Comparison of ENCODE assay signal across 10 cellular contexts in the genomic region with DNA sequence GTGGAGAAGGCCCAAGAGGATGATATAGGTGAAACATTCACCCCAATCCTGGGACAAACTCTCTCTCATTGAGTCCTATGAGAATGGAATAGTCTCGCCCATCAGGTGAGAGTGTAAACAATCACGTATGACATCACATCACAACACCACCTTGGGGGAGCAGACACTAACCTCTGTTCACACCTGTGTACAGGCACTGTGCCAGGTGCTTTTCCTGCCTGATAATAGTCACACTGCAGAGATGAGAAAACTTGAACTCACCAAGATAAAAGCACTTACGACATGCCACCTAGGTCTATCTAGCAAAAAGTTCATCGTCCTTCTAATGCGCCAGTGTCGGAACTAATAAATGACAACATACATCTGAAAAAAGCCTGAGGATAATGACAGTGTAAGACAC.
DNase-seq lines count a peak whose midpoint lies in the region; ATAC-seq, FAIRE-seq and TF ChIP-seq lines count a peak whose summit lies in the region.
"Had no signal": no experiment of that assay in that cellular context is flagged by ENCODE, and none has a peak within 500 bp of the region (broad histone marks: within the 10 kb centered on the region; RNA-seq: fewer than 3 reads in every experiment).

No MANE protein-coding gene starts in this region.

- TF ChIP-seq POLR2A in GM12892 (IDR thresholded peaks at IDR 0.05; ENCODE audit: low read depth, low read length) = peak; percentile 44; the same call in 1 of the 2 replicates

- H3K9me3 Mint-ChIP-seq in activated naive CD8-positive, alpha-beta T cell treated with anti-CD3 and anti-CD28 coated beads for 36 hours = peaks cover 1% of the 10 kb centered on the region

- no peak for DNase-seq in GM12892 (ENCODE audit: insufficient read length)
- DNase-seq in SJSA1 (ENCODE audit: low read depth in 1 of 2, low spot score in 2 of 2) = no peak
- no peak for DNase-seq in activated naive CD8-positive, alpha-beta T cell treated with anti-CD3 and anti-CD28 coated beads for 36 hours
- DNase-seq in osteoblast (ENCODE audit: insufficient read length, low spot score, missing footprints) = no peak
- no peak for DNase-seq in aorta
- no peak for DNase-seq in NCI-H446 (lab: John Stamatoyannopoulos, UW)
- DNase-seq in HAP-1 (ENCODE audit: low spot score in 2 of 2) = no peak
- DNase-seq: GF-D8, SIG-M5 had no signal

- no peaks in the 10 kb centered on the region for H3K9me3 ChIP-seq in SJSA1 (replicated peaks)
- H3K9me3 ChIP-seq in osteoblast (ENCODE audit: low read depth, low read length) = no peaks in the 10 kb centered on the region
- no peaks in the 10 kb centered on the region for H3K9me3 ChIP-seq in aorta (ENCODE audit: control insufficient read depth, low read length)
- no peaks in the 10 kb centered on the region for H3K9me3 ChIP-seq in HAP-1

- H3K4me2 ChIP-seq in osteoblast (ENCODE audit: insufficient read depth, low read length) = no peak overlapping the region

- H3K27ac ChIP-seq in SJSA1 (peak overlapping the region; percentile 98), osteoblast (ENCODE audit: low read depth, low read length) (peak overlapping the region; percentile 93), aorta (ENCODE audit: low read depth in 1 of 2, low read length in 2 of 2) (no peak overlapping the region)

- H3K4me1 ChIP-seq in SJSA1 (replicated peaks) (peaks cover 43% of the 10 kb centered on the region), osteoblast (ENCODE audit: insufficient read depth, low read length) (peaks cover 16% of the 10 kb centered on the region), aorta (ENCODE audit: control insufficient read depth in 1 of 2, insufficient read depth in 2 of 2, low read length in 2 of 2) (no peaks in the 10 kb centered on the region), HAP-1 (peaks cover under 1% of the 10 kb centered on the region; the same call in 1 of the 2 replicates)

- H3K27me3 ChIP-seq in SJSA1 (replicated peaks) (no peaks in the 10 kb centered on the region), osteoblast (ENCODE audit: insufficient read depth, low read length) (no peaks in the 10 kb centered on the region), aorta (ENCODE audit: control insufficient read depth in 1 of 2, insufficient read depth in 2 of 2, low read length in 1 of 2) (no peaks in the 10 kb centered on the region), HAP-1 (ENCODE audit: low read depth) (no peaks in the 10 kb centered on the region)

- H3K27ac Mint-ChIP-seq in activated naive CD8-positive, alpha-beta T cell treated with anti-CD3 and anti-CD28 coated beads for 36 hours = peak overlapping the region; percentile 98

- no peak for TF ChIP-seq CTCF in osteoblast (IDR thresholded peaks at IDR 0.05; ENCODE audit: extremely low read depth, low read depth, low read length)

- H3K36me3 Mint-ChIP-seq in activated naive CD8-positive, alpha-beta T cell treated with anti-CD3 and anti-CD28 coated beads for 36 hours = peaks cover 74% of the 10 kb centered on the region

- in situ Hi-C loops in HAP-1 (cut with MboI; ENCODE audit: low sequenced_read_pairs) = no loop called here

- no peak overlapping the region for H3K4me3 ChIP-seq in SJSA1
- no peak overlapping the region for H3K4me3 ChIP-seq in osteoblast (ENCODE audit: insufficient read depth, low read length)
- H3K4me3 ChIP-seq in aorta (ENCODE audit: low read length in 2 of 2) = no peak overlapping the region
- no peak overlapping the region for H3K4me3 ChIP-seq in HAP-1

- peaks cover 57% of the 10 kb centered on the region for H3K79me2 ChIP-seq in osteoblast (ENCODE audit: insufficient read depth, low read length)

- H3K4me1 Mint-ChIP-seq in activated naive CD8-positive, alpha-beta T cell treated with anti-CD3 and anti-CD28 coated beads for 36 hours = peaks cover 92% of the 10 kb centered on the region

- intact Hi-C loops in aorta (cut with DNase I) = no loop called here

- no peaks in the 10 kb centered on the region for H4K20me1 ChIP-seq in osteoblast (ENCODE audit: insufficient read depth, low read length)

- H3K4me3 Mint-ChIP-seq in activated naive CD8-positive, alpha-beta T cell treated with anti-CD3 and anti-CD28 coated beads for 36 hours = peak overlapping the region; percentile 45

- WGBS in aorta, 2 donors = 94 to 96% methylated on average over 6 of the region's 6 CpGs

- no peak for ATAC-seq in aorta (ENCODE audit: low FRiP score)

- no peak for FAIRE-seq in GM12892 (lab: Jason Lieb, UNC)
- FAIRE-seq: frontal cortex had no signal

- peaks cover 5% of the 10 kb centered on the region; the same call in 1 of the 2 replicates for H3K36me3 ChIP-seq in SJSA1
- no peaks in the 10 kb centered on the region for H3K36me3 ChIP-seq in osteoblast (ENCODE audit: insufficient read depth, low read length)
- no peaks in the 10 kb centered on the region for H3K36me3 ChIP-seq in aorta (ENCODE audit: control insufficient read depth in 1 of 2, insufficient read depth in 2 of 2, low read length in 1 of 2)
- H3K36me3 ChIP-seq in HAP-1 (replicated peaks) = no peaks in the 10 kb centered on the region

- no peak overlapping the region for H2AFZ ChIP-seq in osteoblast (ENCODE audit: low read length)

- no peaks in the 10 kb centered on the region for H3K27me3 Mint-ChIP-seq in activated naive CD8-positive, alpha-beta T cell treated with anti-CD3 and anti-CD28 coated beads for 36 hours

Comparison
In these comparisons a context has a peak if more than half of its experiments do, and no peak if none do; other contexts are left out.
1. H3K27ac ChIP-seq: peak in SJSA1 (single experiment) and osteoblast (single experiment); none in aorta (0 of 2).